ENCODE assay signal across 1 cellular context in the genomic region with DNA sequence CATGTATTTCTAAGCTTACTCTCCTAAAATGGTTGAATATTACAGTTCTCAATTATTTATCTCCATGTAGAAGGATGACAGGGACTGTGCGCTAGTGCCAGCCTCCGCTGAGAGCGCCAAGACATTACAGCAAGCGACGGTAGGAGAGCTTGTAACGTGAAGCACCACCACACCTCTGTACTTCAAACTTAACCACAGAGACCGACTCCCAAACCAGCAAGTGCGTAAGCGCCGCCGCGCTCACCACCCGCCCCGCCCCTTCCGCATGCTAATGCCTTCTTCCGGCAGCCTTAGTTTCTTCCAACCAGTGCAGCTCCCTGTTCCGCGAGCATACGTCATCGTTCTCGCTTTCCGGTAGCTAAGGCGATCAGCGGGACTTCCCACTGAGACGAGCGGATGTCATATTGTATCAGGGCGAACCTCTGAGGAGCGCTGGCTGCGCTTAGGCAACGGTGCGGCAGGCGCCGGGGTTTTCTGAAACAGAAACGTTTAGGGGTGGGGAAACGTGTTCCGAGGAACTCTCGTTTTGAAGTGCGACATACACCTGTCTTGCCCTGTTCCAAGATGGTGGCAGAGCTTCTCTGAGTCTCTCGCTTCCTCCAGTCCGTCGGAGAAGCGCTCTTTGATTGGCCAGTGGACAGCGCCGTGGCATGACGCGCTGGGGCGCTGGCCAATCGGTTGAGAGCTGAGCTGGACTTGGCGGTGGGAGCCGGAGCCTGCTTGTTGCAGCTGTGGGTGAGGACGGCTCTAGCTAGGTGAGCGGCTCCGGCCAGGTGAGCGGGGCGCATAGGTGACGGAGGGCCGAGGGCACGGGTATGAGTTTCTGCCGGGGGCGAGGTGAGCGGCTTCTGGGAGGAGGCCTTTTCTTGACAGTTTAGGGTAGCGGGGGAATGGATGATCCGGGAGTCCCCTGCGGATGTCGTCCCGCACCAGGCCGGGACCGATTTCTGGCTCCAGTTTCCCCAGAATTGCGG.
TF ChIP-seq lines count a peak whose summit lies in the region.

A gene (plus strand): TSS at position 723 of the 974 bp plus-strand sequence. CDS start 2,896 bp downstream, outside the sequence.

TF ChIP-seq in GM12878, 131 proteins besides CTCF, POLR2A, EP300 and RAD21 (continued from another document and continues in another):
- no peak; the same call in 1 of the 2 replicates for TF ChIP-seq CBX5 (IDR thresholded peaks at IDR 0.05; ENCODE audit: low read depth)
- TF ChIP-seq, protein P1, sequence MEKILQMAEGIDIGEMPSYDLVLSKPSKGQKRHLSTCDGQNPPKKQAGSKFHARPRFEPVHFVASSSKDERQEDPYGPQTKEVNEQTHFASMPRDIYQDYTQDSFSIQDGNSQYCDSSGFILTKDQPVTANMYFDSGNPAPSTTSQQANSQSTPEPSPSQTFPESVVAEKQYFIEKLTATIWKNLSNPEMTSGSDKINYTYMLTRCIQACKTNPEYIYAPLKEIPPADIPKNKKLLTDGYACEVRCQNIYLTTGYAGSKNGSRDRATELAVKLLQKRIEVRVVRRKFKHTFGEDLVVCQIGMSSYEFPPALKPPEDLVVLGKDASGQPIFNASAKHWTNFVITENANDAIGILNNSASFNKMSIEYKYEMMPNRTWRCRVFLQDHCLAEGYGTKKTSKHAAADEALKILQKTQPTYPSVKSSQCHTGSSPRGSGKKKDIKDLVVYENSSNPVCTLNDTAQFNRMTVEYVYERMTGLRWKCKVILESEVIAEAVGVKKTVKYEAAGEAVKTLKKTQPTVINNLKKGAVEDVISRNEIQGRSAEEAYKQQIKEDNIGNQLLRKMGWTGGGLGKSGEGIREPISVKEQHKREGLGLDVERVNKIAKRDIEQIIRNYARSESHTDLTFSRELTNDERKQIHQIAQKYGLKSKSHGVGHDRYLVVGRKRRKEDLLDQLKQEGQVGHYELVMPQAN (conservative IDR thresholded peaks at IDR 0.05) = peak; percentile 57
- TF ChIP-seq RBBP5 (conservative IDR thresholded peaks at IDR 0.05) = no peak
- TF ChIP-seq ASH2L (IDR thresholded peaks at IDR 0.05; ENCODE audit: borderline replicate concordance, low read depth) = no peak
- peak; percentile 56; the same call in 1 of the 2 replicates for TF ChIP-seq MYB (IDR thresholded peaks at IDR 0.05; ENCODE audit: borderline replicate concordance, low read depth, low read length)
- TF ChIP-seq HDAC6 (IDR thresholded peaks at IDR 0.05; ENCODE audit: unreplicated experiment) = peak; percentile 65
- no peak for TF ChIP-seq KAT2A (conservative IDR thresholded peaks at IDR 0.05; ENCODE audit: control insufficient read depth, low read depth, low read length)
- 0 out of 2 replicates have a peak, but pooled peaks have one; percentile 47 for TF ChIP-seq DPF2 (IDR thresholded peaks at IDR 0.05)
- no peak for TF ChIP-seq TCF3 (IDR thresholded peaks at IDR 0.05; ENCODE audit: borderline replicate concordance, insufficient read depth, low read depth, low read length)
- TF ChIP-seq SUPT20H (IDR thresholded peaks at IDR 0.05; ENCODE audit: borderline replicate concordance, control insufficient read depth, low read depth, low read length) = no peak
- TF ChIP-seq CREM (IDR thresholded peaks at IDR 0.05; ENCODE audit: low read depth) = peak; percentile 90
- TF ChIP-seq SPI1 (IDR thresholded peaks at IDR 0.05; ENCODE audit: borderline replicate concordance, insufficient read depth, low read depth, low read length) = peak; percentile 35; the same call in 1 of the 2 replicates
- TF ChIP-seq FOXK2 (IDR thresholded peaks at IDR 0.05) = peak; percentile 44
- TF ChIP-seq POLR2AphosphoS2 (IDR thresholded peaks at IDR 0.05; ENCODE audit: low read depth, low read length) = peak; percentile 85
- no peak for TF ChIP-seq NR2F1 (conservative IDR thresholded peaks at IDR 0.05)
- TF ChIP-seq ESRRA (IDR thresholded peaks at IDR 0.05; ENCODE audit: low read length) = no peak
- TF ChIP-seq JUNB (IDR thresholded peaks at IDR 0.05) = peak; percentile 27; the same call in 1 of the 2 replicates
- no peak for TF ChIP-seq SREBF2 (IDR thresholded peaks at IDR 0.05; ENCODE audit: low read length)
- peak; percentile 84 for TF ChIP-seq GABPA (IDR thresholded peaks at IDR 0.05; ENCODE audit: low read depth)
- no peak for TF ChIP-seq SUZ12 (IDR thresholded peaks at IDR 0.05; ENCODE audit: unreplicated experiment)
- TF ChIP-seq, protein P2, sequence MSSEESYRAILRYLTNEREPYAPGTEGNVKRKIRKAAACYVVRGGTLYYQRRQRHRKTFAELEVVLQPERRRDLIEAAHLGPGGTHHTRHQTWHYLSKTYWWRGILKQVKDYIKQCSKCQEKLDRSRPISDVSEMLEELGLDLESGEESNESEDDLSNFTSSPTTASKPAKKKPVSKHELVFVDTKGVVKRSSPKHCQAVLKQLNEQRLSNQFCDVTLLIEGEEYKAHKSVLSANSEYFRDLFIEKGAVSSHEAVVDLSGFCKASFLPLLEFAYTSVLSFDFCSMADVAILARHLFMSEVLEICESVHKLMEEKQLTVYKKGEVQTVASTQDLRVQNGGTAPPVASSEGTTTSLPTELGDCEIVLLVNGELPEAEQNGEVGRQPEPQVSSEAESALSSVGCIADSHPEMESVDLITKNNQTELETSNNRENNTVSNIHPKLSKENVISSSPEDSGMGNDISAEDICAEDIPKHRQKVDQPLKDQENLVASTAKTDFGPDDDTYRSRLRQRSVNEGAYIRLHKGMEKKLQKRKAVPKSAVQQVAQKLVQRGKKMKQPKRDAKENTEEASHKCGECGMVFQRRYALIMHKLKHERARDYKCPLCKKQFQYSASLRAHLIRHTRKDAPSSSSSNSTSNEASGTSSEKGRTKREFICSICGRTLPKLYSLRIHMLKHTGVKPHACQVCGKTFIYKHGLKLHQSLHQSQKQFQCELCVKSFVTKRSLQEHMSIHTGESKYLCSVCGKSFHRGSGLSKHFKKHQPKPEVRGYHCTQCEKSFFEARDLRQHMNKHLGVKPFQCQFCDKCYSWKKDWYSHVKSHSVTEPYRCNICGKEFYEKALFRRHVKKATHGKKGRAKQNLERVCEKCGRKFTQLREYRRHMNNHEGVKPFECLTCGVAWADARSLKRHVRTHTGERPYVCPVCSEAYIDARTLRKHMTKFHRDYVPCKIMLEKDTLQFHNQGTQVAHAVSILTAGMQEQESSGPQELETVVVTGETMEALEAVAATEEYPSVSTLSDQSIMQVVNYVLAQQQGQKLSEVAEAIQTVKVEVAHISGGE (CRISPR knock-in tag; IDR thresholded peaks at IDR 0.05) = no peak
- no peak for TF ChIP-seq SMC3 (IDR thresholded peaks at IDR 0.05; ENCODE audit: borderline replicate concordance, low read length)
- peak; percentile 75 for TF ChIP-seq BACH1 (IDR thresholded peaks at IDR 0.05; ENCODE audit: borderline replicate concordance)
- TF ChIP-seq, protein P3, sequence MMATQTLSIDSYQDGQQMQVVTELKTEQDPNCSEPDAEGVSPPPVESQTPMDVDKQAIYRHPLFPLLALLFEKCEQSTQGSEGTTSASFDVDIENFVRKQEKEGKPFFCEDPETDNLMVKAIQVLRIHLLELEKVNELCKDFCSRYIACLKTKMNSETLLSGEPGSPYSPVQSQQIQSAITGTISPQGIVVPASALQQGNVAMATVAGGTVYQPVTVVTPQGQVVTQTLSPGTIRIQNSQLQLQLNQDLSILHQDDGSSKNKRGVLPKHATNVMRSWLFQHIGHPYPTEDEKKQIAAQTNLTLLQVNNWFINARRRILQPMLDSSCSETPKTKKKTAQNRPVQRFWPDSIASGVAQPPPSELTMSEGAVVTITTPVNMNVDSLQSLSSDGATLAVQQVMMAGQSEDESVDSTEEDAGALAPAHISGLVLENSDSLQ (IDR thresholded peaks at IDR 0.05) = peak; percentile 78
- TF ChIP-seq KDM1A (IDR thresholded peaks at IDR 0.05; ENCODE audit: borderline replicate concordance) = no peak
- TF ChIP-seq CBX3 (IDR thresholded peaks at IDR 0.05; ENCODE audit: borderline replicate concordance, low read depth) = no peak
- no peak for TF ChIP-seq RB1 (IDR thresholded peaks at IDR 0.05; ENCODE audit: borderline replicate concordance)
- TF ChIP-seq, protein P4, sequence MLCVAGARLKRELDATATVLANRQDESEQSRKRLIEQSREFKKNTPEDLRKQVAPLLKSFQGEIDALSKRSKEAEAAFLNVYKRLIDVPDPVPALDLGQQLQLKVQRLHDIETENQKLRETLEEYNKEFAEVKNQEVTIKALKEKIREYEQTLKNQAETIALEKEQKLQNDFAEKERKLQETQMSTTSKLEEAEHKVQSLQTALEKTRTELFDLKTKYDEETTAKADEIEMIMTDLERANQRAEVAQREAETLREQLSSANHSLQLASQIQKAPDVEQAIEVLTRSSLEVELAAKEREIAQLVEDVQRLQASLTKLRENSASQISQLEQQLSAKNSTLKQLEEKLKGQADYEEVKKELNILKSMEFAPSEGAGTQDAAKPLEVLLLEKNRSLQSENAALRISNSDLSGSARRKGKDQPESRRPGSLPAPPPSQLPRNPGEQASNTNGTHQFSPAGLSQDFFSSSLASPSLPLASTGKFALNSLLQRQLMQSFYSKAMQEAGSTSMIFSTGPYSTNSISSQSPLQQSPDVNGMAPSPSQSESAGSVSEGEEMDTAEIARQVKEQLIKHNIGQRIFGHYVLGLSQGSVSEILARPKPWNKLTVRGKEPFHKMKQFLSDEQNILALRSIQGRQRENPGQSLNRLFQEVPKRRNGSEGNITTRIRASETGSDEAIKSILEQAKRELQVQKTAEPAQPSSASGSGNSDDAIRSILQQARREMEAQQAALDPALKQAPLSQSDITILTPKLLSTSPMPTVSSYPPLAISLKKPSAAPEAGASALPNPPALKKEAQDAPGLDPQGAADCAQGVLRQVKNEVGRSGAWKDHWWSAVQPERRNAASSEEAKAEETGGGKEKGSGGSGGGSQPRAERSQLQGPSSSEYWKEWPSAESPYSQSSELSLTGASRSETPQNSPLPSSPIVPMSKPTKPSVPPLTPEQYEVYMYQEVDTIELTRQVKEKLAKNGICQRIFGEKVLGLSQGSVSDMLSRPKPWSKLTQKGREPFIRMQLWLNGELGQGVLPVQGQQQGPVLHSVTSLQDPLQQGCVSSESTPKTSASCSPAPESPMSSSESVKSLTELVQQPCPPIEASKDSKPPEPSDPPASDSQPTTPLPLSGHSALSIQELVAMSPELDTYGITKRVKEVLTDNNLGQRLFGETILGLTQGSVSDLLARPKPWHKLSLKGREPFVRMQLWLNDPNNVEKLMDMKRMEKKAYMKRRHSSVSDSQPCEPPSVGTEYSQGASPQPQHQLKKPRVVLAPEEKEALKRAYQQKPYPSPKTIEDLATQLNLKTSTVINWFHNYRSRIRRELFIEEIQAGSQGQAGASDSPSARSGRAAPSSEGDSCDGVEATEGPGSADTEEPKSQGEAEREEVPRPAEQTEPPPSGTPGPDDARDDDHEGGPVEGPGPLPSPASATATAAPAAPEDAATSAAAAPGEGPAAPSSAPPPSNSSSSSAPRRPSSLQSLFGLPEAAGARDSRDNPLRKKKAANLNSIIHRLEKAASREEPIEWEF (IDR thresholded peaks at IDR 0.05; ENCODE audit: insufficient replicate concordance, low read depth, low read length) = no peak
- peak; percentile 81 for TF ChIP-seq BMI1 (IDR thresholded peaks at IDR 0.05; ENCODE audit: borderline replicate concordance)
- peak; percentile 58; the same call in 1 of the 2 replicates for TF ChIP-seq MTA2 (IDR thresholded peaks at IDR 0.05; ENCODE audit: low read depth)
- TF ChIP-seq ZNF24 (IDR thresholded peaks at IDR 0.05) = no peak
- peak; percentile 88; the same call in 1 of the 2 replicates for TF ChIP-seq ZBED1 (IDR thresholded peaks at IDR 0.05; ENCODE audit: borderline replicate concordance)
- peak; percentile 96 for TF ChIP-seq POU2F2 (IDR thresholded peaks at IDR 0.05; ENCODE audit: borderline replicate concordance, low read depth, low read length)
- TF ChIP-seq, protein P5, sequence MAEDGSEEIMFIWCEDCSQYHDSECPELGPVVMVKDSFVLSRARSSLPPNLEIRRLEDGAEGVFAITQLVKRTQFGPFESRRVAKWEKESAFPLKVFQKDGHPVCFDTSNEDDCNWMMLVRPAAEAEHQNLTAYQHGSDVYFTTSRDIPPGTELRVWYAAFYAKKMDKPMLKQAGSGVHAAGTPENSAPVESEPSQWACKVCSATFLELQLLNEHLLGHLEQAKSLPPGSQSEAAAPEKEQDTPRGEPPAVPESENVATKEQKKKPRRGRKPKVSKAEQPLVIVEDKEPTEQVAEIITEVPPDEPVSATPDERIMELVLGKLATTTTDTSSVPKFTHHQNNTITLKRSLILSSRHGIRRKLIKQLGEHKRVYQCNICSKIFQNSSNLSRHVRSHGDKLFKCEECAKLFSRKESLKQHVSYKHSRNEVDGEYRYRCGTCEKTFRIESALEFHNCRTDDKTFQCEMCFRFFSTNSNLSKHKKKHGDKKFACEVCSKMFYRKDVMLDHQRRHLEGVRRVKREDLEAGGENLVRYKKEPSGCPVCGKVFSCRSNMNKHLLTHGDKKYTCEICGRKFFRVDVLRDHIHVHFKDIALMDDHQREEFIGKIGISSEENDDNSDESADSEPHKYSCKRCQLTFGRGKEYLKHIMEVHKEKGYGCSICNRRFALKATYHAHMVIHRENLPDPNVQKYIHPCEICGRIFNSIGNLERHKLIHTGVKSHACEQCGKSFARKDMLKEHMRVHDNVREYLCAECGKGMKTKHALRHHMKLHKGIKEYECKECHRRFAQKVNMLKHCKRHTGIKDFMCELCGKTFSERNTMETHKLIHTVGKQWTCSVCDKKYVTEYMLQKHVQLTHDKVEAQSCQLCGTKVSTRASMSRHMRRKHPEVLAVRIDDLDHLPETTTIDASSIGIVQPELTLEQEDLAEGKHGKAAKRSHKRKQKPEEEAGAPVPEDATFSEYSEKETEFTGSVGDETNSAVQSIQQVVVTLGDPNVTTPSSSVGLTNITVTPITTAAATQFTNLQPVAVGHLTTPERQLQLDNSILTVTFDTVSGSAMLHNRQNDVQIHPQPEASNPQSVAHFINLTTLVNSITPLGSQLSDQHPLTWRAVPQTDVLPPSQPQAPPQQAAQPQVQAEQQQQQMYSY (CRISPR knock-in tag; IDR thresholded peaks at IDR 0.05) = no peak
- TF ChIP-seq YBX1 (IDR thresholded peaks at IDR 0.05) = no peak
- TF ChIP-seq ZNF622 (IDR thresholded peaks at IDR 0.05) = no peak
- TF ChIP-seq NFIC (IDR thresholded peaks at IDR 0.05; ENCODE audit: low read depth, low read length) = no peak
- 0 out of 2 replicates have a peak, but pooled peaks have one; percentile 21 for TF ChIP-seq SMARCA5 (IDR thresholded peaks at IDR 0.05)
- peak; percentile 40; the same call in 1 of the 2 replicates for TF ChIP-seq BRCA1 (IDR thresholded peaks at IDR 0.05; ENCODE audit: low read depth, low read length)
- peak; percentile 85 for TF ChIP-seq PAX8 (IDR thresholded peaks at IDR 0.05)
- TF ChIP-seq KLF5 (IDR thresholded peaks at IDR 0.05; ENCODE audit: partially characterized antibody) = no peak
- TF ChIP-seq, protein P6, sequence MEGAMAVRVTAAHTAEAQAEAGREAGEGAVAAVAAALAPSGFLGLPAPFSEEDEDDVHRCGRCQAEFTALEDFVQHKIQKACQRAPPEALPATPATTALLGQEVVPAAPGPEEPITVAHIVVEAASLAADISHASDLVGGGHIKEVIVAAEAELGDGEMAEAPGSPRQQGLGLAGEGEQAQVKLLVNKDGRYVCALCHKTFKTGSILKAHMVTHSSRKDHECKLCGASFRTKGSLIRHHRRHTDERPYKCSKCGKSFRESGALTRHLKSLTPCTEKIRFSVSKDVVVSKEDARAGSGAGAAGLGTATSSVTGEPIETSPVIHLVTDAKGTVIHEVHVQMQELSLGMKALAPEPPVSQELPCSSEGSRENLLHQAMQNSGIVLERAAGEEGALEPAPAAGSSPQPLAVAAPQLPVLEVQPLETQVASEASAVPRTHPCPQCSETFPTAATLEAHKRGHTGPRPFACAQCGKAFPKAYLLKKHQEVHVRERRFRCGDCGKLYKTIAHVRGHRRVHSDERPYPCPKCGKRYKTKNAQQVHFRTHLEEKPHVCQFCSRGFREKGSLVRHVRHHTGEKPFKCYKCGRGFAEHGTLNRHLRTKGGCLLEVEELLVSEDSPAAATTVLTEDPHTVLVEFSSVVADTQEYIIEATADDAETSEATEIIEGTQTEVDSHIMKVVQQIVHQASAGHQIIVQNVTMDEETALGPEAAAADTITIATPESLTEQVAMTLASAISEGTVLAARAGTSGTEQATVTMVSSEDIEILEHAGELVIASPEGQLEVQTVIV (IDR thresholded peaks at IDR 0.05; ENCODE audit: borderline replicate concordance, partially characterized antibody) = peak; percentile 85
- TF ChIP-seq MXI1 (IDR thresholded peaks at IDR 0.05; ENCODE audit: low read depth, low read length) = peak; percentile 82
